14 cellular contexts compared by ENCODE assay signal in genomic region chr2:194252127-194252526, GRCh38.
"Had no signal": no experiment of that assay in that cellular context is flagged by ENCODE, and none has a peak within 500 bp of the region (broad histone marks: within the 10 kb centered on the region; RNA-seq: fewer than 3 reads in every experiment).

No MANE protein-coding gene starts in this region.

- H3K27ac ChIP-seq: gastroesophageal sphincter, parathyroid adenoma, skin epidermis, testis, upper lobe of right lung had no signal

- H3K9ac ChIP-seq: parathyroid adenoma had no signal

- H2AFZ ChIP-seq: parathyroid adenoma had no signal

- H3K9me3 ChIP-seq: gastroesophageal sphincter, testis, upper lobe of right lung had no signal

- H3K4me3 ChIP-seq: gastroesophageal sphincter, skin epidermis, testis, upper lobe of right lung had no signal

- H3K36me3 ChIP-seq: gastroesophageal sphincter, upper lobe of right lung had no signal

- H3K4me1 ChIP-seq: gastroesophageal sphincter, parathyroid adenoma, testis, upper lobe of right lung had no signal

- DNase-seq: activated CD4-positive, alpha-beta T cell treated with anti-CD3 and anti-CD28 coated beads for 1 hour; activated CD4-positive, alpha-beta T cell treated with anti-CD3 and anti-CD28 coated beads, Interleukin-2, amount 50 U/mL, for 48 hours; activated effector memory CD4-positive, alpha-beta T cell treated with anti-CD3 and anti-CD28 coated beads, Interleukin-2, amount 50 U/mL, for 16 hours; activated T-cell treated with anti-CD3 and anti-CD28 coated beads, Interleukin-2, amount 50 U/mL, for 4 hours; left ventricle myocardium superior; retina; stimulated activated CD4-positive, alpha-beta T cell treated with anti-CD3 and anti-CD28 coated beads, Interleukin-4, amount 100 ng/mL, for 4 hours; stimulated activated naive CD8-positive, alpha-beta T cell treated with anti-CD3 and anti-CD28 coated beads, Interleukin-15, amount 100 ng/mL, for 72 hours; testis; upper lobe of right lung had no signal

- ATAC-seq: activated naive CD4-positive, alpha-beta T cell treated with anti-CD3 and anti-CD28 coated beads, Interleukin-2, amount 50 U/mL, for 72 hours; activated T-cell treated with anti-CD3 and anti-CD28 coated beads, Interleukin-2, amount 50 U/mL, for 4 hours; gastroesophageal sphincter; left ventricle myocardium superior; stimulated activated naive CD8-positive, alpha-beta T cell treated with anti-CD3 and anti-CD28 coated beads, Interleukin-15, amount 100 ng/mL, for 72 hours; upper lobe of right lung had no signal

- H3K27me3 ChIP-seq: gastroesophageal sphincter, testis, upper lobe of right lung had no signal
